Comparison of ENCODE assay signal across 8 cellular contexts in genomic region chr22:23772315-23773246, GRCh38. TPM values are rescaled to one million over a fixed set of nuclear protein-coding genes. Genes with fewer than 3 reads are reported as not detected.
DNase-seq lines count a peak whose midpoint lies in the region; TF ChIP-seq lines count a peak whose summit lies in the region.

TSS of gene MMP11 (plus strand) at chr22:23772849. CDS start at chr22:23772871, 22 bp downstream.

- intact Hi-C loops in lower leg skin (cut with DNase I; ENCODE audit: low total_unique reads): no loop called here

- peak within 1 kb of the TSS in 10 of 11 experiments; percentile 37 to 93 (median 80); a peak in 19 of 22 replicates for H3K27ac ChIP-seq in BLaER1 treated with 17β-estradiol and CSF1 and Interleukin-3, amounts not matched to agents 10 nM and 100 nM
- H3K27ac ChIP-seq in WERI-Rb-1: peak within 1 kb of the TSS; percentile 79

- H3K27me3 ChIP-seq in BLaER1 treated with 17β-estradiol and CSF1 and Interleukin-3, amounts not matched to agents 10 nM and 100 nM: no peaks in the 10 kb centered on the region
- no peaks in the 10 kb centered on the region for H3K27me3 ChIP-seq in WERI-Rb-1 (ENCODE audit: insufficient read depth, low read depth, severe bottlenecking)

- H3K4me1 ChIP-seq in BLaER1 treated with 17β-estradiol and CSF1 and Interleukin-3, amounts not matched to agents 10 nM and 100 nM: peaks cover 24 to 93% (median 90%) of the 10 kb centered on the region in 10 experiments

- H3K9me3 ChIP-seq in BLaER1 treated with 17β-estradiol and CSF1 and Interleukin-3, amounts not matched to agents 10 nM and 100 nM (replicated peaks in 1 of 11): no peaks in the 10 kb centered on the region
- H3K9me3 ChIP-seq in WERI-Rb-1 (ENCODE audit: severe bottlenecking): no peaks in the 10 kb centered on the region

- H3K36me3 ChIP-seq in BLaER1 treated with 17β-estradiol and CSF1 and Interleukin-3, amounts not matched to agents 10 nM and 100 nM: no peaks in the 10 kb centered on the region
- no peaks in the 10 kb centered on the region for H3K36me3 ChIP-seq in WERI-Rb-1

- H3K4me2 ChIP-seq in BLaER1 treated with 17β-estradiol and CSF1 and Interleukin-3, amounts not matched to agents 10 nM and 100 nM: peak within 1 kb of the TSS; percentile 91 to 99 (median 96)

- no peak for TF ChIP-seq POLR2A in lower leg skin (IDR thresholded peaks at IDR 0.05)

- TF ChIP-seq CTCF in WERI-Rb-1 (IDR thresholded peaks at IDR 0.05; ENCODE audit: low read depth, low read length): no peak
- no peak for TF ChIP-seq CTCF in choroid plexus epithelial cell (conservative IDR thresholded peaks at IDR 0.05; ENCODE audit: low read depth, low read length)
- TF ChIP-seq CTCF in lower leg skin (IDR thresholded peaks at IDR 0.05): no peak

- peak within 1 kb of the TSS; percentile 65 to 88 (median 85) for H3K9ac ChIP-seq in BLaER1 treated with 17β-estradiol and CSF1 and Interleukin-3, amounts not matched to agents 10 nM and 100 nM

- no peak for TF ChIP-seq EP300 in Ishikawa (IDR thresholded peaks at IDR 0.05; ENCODE audit: borderline replicate concordance)

- DNase-seq in WERI-Rb-1 (peak; percentile 76), choroid plexus epithelial cell (ENCODE audit: low read depth) (no peak), lower leg skin (ENCODE audit: low spot score in 2 of 2) (no peak), middle frontal gyrus (ENCODE audit: extremely low spot score, low spot score) (no peak), SIG-M5 treated with dmso at 0.1 percent for 504 hours (lab: John Stamatoyannopoulos, UW; ENCODE audit: unreplicated experiment) (no peak)
- DNase-seq in stimulated activated CD8-positive, alpha-beta memory T cell treated with anti-CD3 and anti-CD28 coated beads, Interleukin-4, amount 100 ng/mL, for 24 hours (ENCODE audit: low read depth): peak; percentile 39

- no peak for TF ChIP-seq RAD21 in Ishikawa (IDR thresholded peaks at IDR 0.05; ENCODE audit: low read depth)

- peak within 1 kb of the TSS; percentile 55 to 77 (median 69) for H3K4me3 ChIP-seq in BLaER1 treated with 17β-estradiol and CSF1 and Interleukin-3, amounts not matched to agents 10 nM and 100 nM
- H3K4me3 ChIP-seq in WERI-Rb-1 (ENCODE audit: low read depth, low read length) (peak within 1 kb of the TSS; percentile 49), choroid plexus epithelial cell (ENCODE audit: low read depth, low read length) (peak within 1 kb of the TSS; percentile 51), lower leg skin (ENCODE audit: low read depth, poor library complexity, severe bottlenecking) (peak within 1 kb of the TSS; percentile 27)

- H4K20me1 ChIP-seq in BLaER1 treated with 17β-estradiol and CSF1 and Interleukin-3, amounts not matched to agents 10 nM and 100 nM: peaks cover 0 to 7% (median 0%) of the 10 kb centered on the region in 11 experiments; a peak in 3 of 22 replicates

- WGBS in lower leg skin, 2 donors: 4 to 5% methylated on average over 16 to 20 of the region's 74 CpGs

TF ChIP-seq in Ishikawa, 13 proteins besides CTCF, POLR2A, EP300 and RAD21:
- TF ChIP-seq ZBTB7A (IDR thresholded peaks at IDR 0.05; ENCODE audit: low read depth) (peak; percentile 49), TAF1 (IDR thresholded peaks at IDR 0.05; ENCODE audit: low read depth) (peak; percentile 38; the same call in 1 of the 2 replicates), REST (IDR thresholded peaks at IDR 0.05; ENCODE audit: low read depth) (no peak), YY1 (IDR thresholded peaks at IDR 0.05; ENCODE audit: low read depth) (no peak)
TF ChIP-seq in Ishikawa: peak in this region for 2.

RNA-seq across cellular contexts. Expression of gene MMP11, which starts in this region (rescaled TPM):
- total RNA-seq in lower leg skin: 1 to 10 TPM in 3 of 4 donors, under 1 TPM in 1; 0.51 to 2.7 (median 1.9) TPM

Comparison
In these comparisons a context has a peak if more than half of its experiments do, and no peak if none do; other contexts are left out.
1. DNase-seq: peak in WERI-Rb-1 (single experiment) and stimulated activated CD8-positive, alpha-beta memory T cell treated with anti-CD3 and anti-CD28 coated beads, Interleukin-4, amount 100 ng/mL, for 24 hours (single experiment); none in choroid plexus epithelial cell (single experiment), lower leg skin (0 of 2), middle frontal gyrus (single experiment) and SIG-M5 treated with dmso at 0.1 percent for 504 hours (single experiment).
2. Peak in every context shown above with its lines, with median percentiles within 50 percentile points of each other: H3K4me3 ChIP-seq.